ENCODE assay signal across 1 cellular context in genomic region chr2:38535745-38536506, GRCh38.
TF ChIP-seq lines count a peak whose summit lies in the region.

No MANE protein-coding gene starts in this region.

TF ChIP-seq in GM12878, 131 proteins besides CTCF, POLR2A, EP300 and RAD21 (continued from another document):
- TF ChIP-seq, protein P1, sequence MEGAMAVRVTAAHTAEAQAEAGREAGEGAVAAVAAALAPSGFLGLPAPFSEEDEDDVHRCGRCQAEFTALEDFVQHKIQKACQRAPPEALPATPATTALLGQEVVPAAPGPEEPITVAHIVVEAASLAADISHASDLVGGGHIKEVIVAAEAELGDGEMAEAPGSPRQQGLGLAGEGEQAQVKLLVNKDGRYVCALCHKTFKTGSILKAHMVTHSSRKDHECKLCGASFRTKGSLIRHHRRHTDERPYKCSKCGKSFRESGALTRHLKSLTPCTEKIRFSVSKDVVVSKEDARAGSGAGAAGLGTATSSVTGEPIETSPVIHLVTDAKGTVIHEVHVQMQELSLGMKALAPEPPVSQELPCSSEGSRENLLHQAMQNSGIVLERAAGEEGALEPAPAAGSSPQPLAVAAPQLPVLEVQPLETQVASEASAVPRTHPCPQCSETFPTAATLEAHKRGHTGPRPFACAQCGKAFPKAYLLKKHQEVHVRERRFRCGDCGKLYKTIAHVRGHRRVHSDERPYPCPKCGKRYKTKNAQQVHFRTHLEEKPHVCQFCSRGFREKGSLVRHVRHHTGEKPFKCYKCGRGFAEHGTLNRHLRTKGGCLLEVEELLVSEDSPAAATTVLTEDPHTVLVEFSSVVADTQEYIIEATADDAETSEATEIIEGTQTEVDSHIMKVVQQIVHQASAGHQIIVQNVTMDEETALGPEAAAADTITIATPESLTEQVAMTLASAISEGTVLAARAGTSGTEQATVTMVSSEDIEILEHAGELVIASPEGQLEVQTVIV (IDR thresholded peaks at IDR 0.05; ENCODE audit: borderline replicate concordance, partially characterized antibody): no peak
- TF ChIP-seq HDGF (IDR thresholded peaks at IDR 0.05): no peak
- TF ChIP-seq CREM (IDR thresholded peaks at IDR 0.05; ENCODE audit: low read depth): 0 out of 2 replicates have a peak, but pooled peaks have one; percentile 7
- TF ChIP-seq ZNF217 (IDR thresholded peaks at IDR 0.05): no peak; the same call in 1 of the 2 replicates
- no peak for TF ChIP-seq SP1 (IDR thresholded peaks at IDR 0.05; ENCODE audit: low read depth, low read length)
- no peak for TF ChIP-seq BCL11A (IDR thresholded peaks at IDR 0.05; ENCODE audit: low read depth, low read length)
- TF ChIP-seq IKZF1 (conservative IDR thresholded peaks at IDR 0.05): peak; percentile 62
- TF ChIP-seq CEBPB (IDR thresholded peaks at IDR 0.05; ENCODE audit: borderline replicate concordance in 1 of 2, low read depth in 2 of 2, low read length in 2 of 2): no peak
- TF ChIP-seq, protein P2, sequence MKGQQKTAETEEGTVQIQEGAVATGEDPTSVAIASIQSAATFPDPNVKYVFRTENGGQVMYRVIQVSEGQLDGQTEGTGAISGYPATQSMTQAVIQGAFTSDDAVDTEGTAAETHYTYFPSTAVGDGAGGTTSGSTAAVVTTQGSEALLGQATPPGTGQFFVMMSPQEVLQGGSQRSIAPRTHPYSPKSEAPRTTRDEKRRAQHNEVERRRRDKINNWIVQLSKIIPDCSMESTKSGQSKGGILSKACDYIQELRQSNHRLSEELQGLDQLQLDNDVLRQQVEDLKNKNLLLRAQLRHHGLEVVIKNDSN (IDR thresholded peaks at IDR 0.05; ENCODE audit: borderline replicate concordance, extremely low read length, insufficient read depth, low read depth, low read length): no peak
- no peak for TF ChIP-seq ZZZ3 (IDR thresholded peaks at IDR 0.05; ENCODE audit: control insufficient read depth, insufficient read length, low read depth)
- TF ChIP-seq DPF2 (IDR thresholded peaks at IDR 0.05): peak; percentile 46; the same call in 1 of the 2 replicates
- TF ChIP-seq TARDBP (IDR thresholded peaks at IDR 0.05; ENCODE audit: borderline replicate concordance): no peak
- no peak for TF ChIP-seq SPI1 (IDR thresholded peaks at IDR 0.05; ENCODE audit: borderline replicate concordance, insufficient read depth, low read depth, low read length)
- no peak for TF ChIP-seq MEF2A (IDR thresholded peaks at IDR 0.05; ENCODE audit: insufficient read depth, low read depth, low read length)
- TF ChIP-seq RUNX3 (IDR thresholded peaks at IDR 0.05; ENCODE audit: low read length): 0 out of 2 replicates have a peak, but pooled peaks have one; percentile 17
- no peak for TF ChIP-seq SRF (IDR thresholded peaks at IDR 0.05; ENCODE audit: low read depth in 2 of 2, low read length in 2 of 2)
- TF ChIP-seq BCLAF1 (IDR thresholded peaks at IDR 0.05): no peak
